Comparison of ENCODE assay signal across 16 cellular contexts in the genomic region with DNA sequence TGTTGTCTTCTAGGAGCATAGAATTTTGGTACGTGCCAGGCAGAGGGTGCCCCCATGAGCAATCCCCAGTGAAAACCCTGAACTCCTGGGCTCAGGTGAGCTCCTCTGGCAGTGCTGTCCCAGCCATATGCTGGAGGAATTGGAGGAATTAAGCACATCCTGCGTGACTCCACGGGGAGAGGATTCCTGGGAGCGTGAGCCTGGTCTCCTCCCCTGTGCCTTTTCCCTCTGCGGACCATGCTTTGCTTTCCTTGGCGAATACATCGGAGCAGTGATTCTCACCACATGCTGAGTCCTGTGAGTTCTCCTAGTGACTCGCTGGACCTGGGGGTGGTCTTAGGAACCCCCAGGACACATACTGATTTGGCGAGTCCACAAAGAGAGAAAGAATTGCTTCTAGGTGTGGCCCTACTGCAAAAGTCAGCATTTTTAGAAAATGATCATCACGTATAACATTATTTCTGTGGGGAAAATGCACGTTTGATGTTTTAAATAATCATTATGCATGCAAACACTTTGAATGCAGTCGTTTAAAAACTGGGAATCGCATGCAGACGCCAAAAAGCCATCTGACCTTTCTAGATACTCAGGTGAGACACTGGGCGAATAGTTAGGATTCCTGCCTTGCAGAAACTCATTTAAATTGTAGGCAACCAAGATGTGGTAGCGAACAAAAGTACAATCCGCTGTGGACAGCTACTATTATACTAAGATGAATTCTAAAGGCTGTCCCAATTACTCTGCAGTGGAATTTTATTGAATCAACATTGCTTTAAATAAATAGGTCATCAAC.
DNase-seq lines count a peak whose midpoint lies in the region; ATAC-seq and TF ChIP-seq lines count a peak whose summit lies in the region.
"Had no signal": no experiment of that assay in that cellular context is flagged by ENCODE, and none has a peak within 500 bp of the region (broad histone marks: within the 10 kb centered on the region; RNA-seq: fewer than 3 reads in every experiment).

No MANE protein-coding gene starts in this region.

- H3K79me2 ChIP-seq in GM23338 (replicated peaks; ENCODE audit: insufficient read depth), result no peaks in the 10 kb centered on the region

- H3K27me3 Mint-ChIP-seq in GM23338 (ENCODE audit: insufficient read depth, low read depth, poor library complexity) (no peaks in the 10 kb centered on the region), endodermal cell (ENCODE audit: insufficient read depth) (no peaks in the 10 kb centered on the region)
- no peaks in the 10 kb centered on the region for H3K27me3 Mint-ChIP-seq in stimulated activated naive CD8-positive, alpha-beta T cell treated with anti-CD3 and anti-CD28 coated beads, Interleukin-15, amount 100 ng/mL, for 72 hours

- H3K27ac ChIP-seq in GM23338 (ENCODE audit: low read depth) (peak overlapping the region; percentile 42; the same call in 1 of the 2 replicates), HUES64 (ENCODE audit: low read depth, low read length) (no peak overlapping the region), endodermal cell (ENCODE audit: low read depth, low read length) (no peak overlapping the region), upper lobe of right lung (no peak overlapping the region)
- H3K27ac ChIP-seq: BLaER1 had no signal

- no peaks in the 10 kb centered on the region for H3K9me2 ChIP-seq in GM23338 (ENCODE audit: insufficient read depth)

- intact Hi-C loops in lower leg skin (cut with DNase I; ENCODE audit: low total_unique reads) (no loop called here), upper lobe of right lung (cut with DNase I) (no loop called here)

- H3K4me1 Mint-ChIP-seq in GM23338 (no peaks in the 10 kb centered on the region), endodermal cell (peaks cover 19% of the 10 kb centered on the region)
- peaks cover 6% of the 10 kb centered on the region for H3K4me1 Mint-ChIP-seq in stimulated activated naive CD8-positive, alpha-beta T cell treated with anti-CD3 and anti-CD28 coated beads, Interleukin-15, amount 100 ng/mL, for 72 hours
- H3K4me1 Mint-ChIP-seq: CD14-positive monocyte; CD4-positive, alpha-beta memory T cell had no signal

- H4K20me1 ChIP-seq in GM23338 (replicated peaks; ENCODE audit: insufficient read depth), result no peaks in the 10 kb centered on the region
- H4K20me1 ChIP-seq: BLaER1 had no signal

- no peak overlapping the region for H3K27ac Mint-ChIP-seq in GM23338
- H3K27ac Mint-ChIP-seq in endodermal cell, result no peak overlapping the region
- no peak overlapping the region for H3K27ac Mint-ChIP-seq in stimulated activated naive CD8-positive, alpha-beta T cell treated with anti-CD3 and anti-CD28 coated beads, Interleukin-15, amount 100 ng/mL, for 72 hours
- H3K27ac Mint-ChIP-seq: CD14-positive monocyte; CD4-positive, alpha-beta memory T cell; HFFc6 had no signal

- no peak for TF ChIP-seq POLR2A in lower leg skin (IDR thresholded peaks at IDR 0.05)

- H3K27me3 ChIP-seq in GM23338 (ENCODE audit: insufficient read depth) (no peaks in the 10 kb centered on the region), HUES64 (ENCODE audit: insufficient read depth, low read length) (no peaks in the 10 kb centered on the region), endodermal cell (ENCODE audit: control insufficient read depth, insufficient read depth, low read length, poor library complexity, severe bottlenecking) (no peaks in the 10 kb centered on the region), upper lobe of right lung (no peaks in the 10 kb centered on the region)
- H3K27me3 ChIP-seq: BLaER1 had no signal

- H3F3A ChIP-seq in GM23338 (replicated peaks; ENCODE audit: low read depth), result no peaks in the 10 kb centered on the region

- WGBS in HUES64, result 55% methylated on average over 17 of the region's 17 CpGs
- WGBS in endodermal cell (ENCODE audit: insufficient coverage in 1 of 2, insufficient read length in 1 of 2), 2 experiments, result 68 to 70% methylated on average over 13 to 17 of the region's 17 CpGs
- WGBS in lower leg skin, 2 donors, result 47 to 59% methylated on average over 17 of the region's 17 CpGs

- peak overlapping the region; percentile 4; the same call in 1 of the 2 replicates for H3K9ac ChIP-seq in HUES64 (ENCODE audit: low read depth, low read length)
- H3K9ac ChIP-seq in endodermal cell (ENCODE audit: extremely low read depth, low read length, poor library complexity, severe bottlenecking), result no peak overlapping the region
- H3K9ac ChIP-seq: BLaER1 had no signal

- TF ChIP-seq CTCF in GM23338 (conservative IDR thresholded peaks at IDR 0.05; ENCODE audit: low read depth in 2 of 2), result no peak
- TF ChIP-seq CTCF in endodermal cell (conservative IDR thresholded peaks at IDR 0.05), result no peak
- TF ChIP-seq CTCF in lower leg skin (IDR thresholded peaks at IDR 0.05), result no peak
- TF ChIP-seq CTCF in foreskin fibroblast (IDR thresholded peaks at IDR 0.05; ENCODE audit: low read depth, low read length), result no peak
- no peak for TF ChIP-seq CTCF in upper lobe of right lung (IDR thresholded peaks at IDR 0.05)

- H3K4me3 Mint-ChIP-seq in GM23338, result no peak overlapping the region
- no peak overlapping the region for H3K4me3 Mint-ChIP-seq in endodermal cell
- no peak overlapping the region for H3K4me3 Mint-ChIP-seq in stimulated activated naive CD8-positive, alpha-beta T cell treated with anti-CD3 and anti-CD28 coated beads, Interleukin-15, amount 100 ng/mL, for 72 hours
- H3K4me3 Mint-ChIP-seq: CD14-positive monocyte; CD4-positive, alpha-beta memory T cell; HFFc6 had no signal

- ATAC-seq in GM23338, result no peak
- no peak for ATAC-seq in stimulated activated naive CD8-positive, alpha-beta T cell treated with anti-CD3 and anti-CD28 coated beads, Interleukin-15, amount 100 ng/mL, for 72 hours
- no peak for ATAC-seq in upper lobe of right lung
- ATAC-seq: HCT116 had no signal

- H3K4me3 ChIP-seq in GM23338 (no peak overlapping the region; the same call in 1 of the 2 replicates), HUES64 (ENCODE audit: low read length) (no peak overlapping the region), endodermal cell (ENCODE audit: low read length) (no peak overlapping the region), lower leg skin (ENCODE audit: low read depth, poor library complexity, severe bottlenecking) (no peak overlapping the region), foreskin fibroblast (ENCODE audit: low read depth in 1 of 2, low read length in 2 of 2) (no peak overlapping the region), upper lobe of right lung (no peak overlapping the region)
- H3K4me3 ChIP-seq: BLaER1 had no signal

- H3K9me3 ChIP-seq in HUES64 (ENCODE audit: insufficient read depth, low read depth, low read length), result no peaks in the 10 kb centered on the region
- H3K9me3 ChIP-seq in endodermal cell (ENCODE audit: control insufficient read depth, low read length), result no peaks in the 10 kb centered on the region
- no peaks in the 10 kb centered on the region for H3K9me3 ChIP-seq in upper lobe of right lung
- H3K9me3 ChIP-seq: BLaER1 had no signal

- H3K36me3 ChIP-seq in GM23338 (ENCODE audit: insufficient read depth), result no peaks in the 10 kb centered on the region; the same call in 1 of the 2 replicates
- H3K36me3 ChIP-seq in HUES64 (ENCODE audit: insufficient read depth, low read length), result no peaks in the 10 kb centered on the region
- H3K36me3 ChIP-seq in endodermal cell (ENCODE audit: control insufficient read depth, insufficient read depth, low read length), result no peaks in the 10 kb centered on the region
- H3K36me3 ChIP-seq in upper lobe of right lung, result no peaks in the 10 kb centered on the region
- H3K36me3 ChIP-seq: BLaER1 had no signal

- peak overlapping the region; percentile 56; the same call in 1 of the 2 replicates for H3K4me2 ChIP-seq in GM23338
- H3K4me2 ChIP-seq: BLaER1 had no signal

- H3K36me3 Mint-ChIP-seq in GM23338 (ENCODE audit: low read depth), result peaks cover 46% of the 10 kb centered on the region
- H3K36me3 Mint-ChIP-seq in endodermal cell (ENCODE audit: low read depth), result no peaks in the 10 kb centered on the region
- H3K36me3 Mint-ChIP-seq: CD14-positive monocyte; CD4-positive, alpha-beta memory T cell had no signal

- H2AFZ ChIP-seq in GM23338, result no peak overlapping the region

- peak; percentile 51 for DNase-seq in GM23338 (ENCODE audit: low spot score)
- DNase-seq in endodermal cell, result peak; percentile 85
- peak; percentile 63 for DNase-seq in islet precursor cell
- no peak for DNase-seq in stimulated activated naive CD8-positive, alpha-beta T cell treated with anti-CD3 and anti-CD28 coated beads, Interleukin-15, amount 100 ng/mL, for 72 hours
- DNase-seq in lower leg skin (ENCODE audit: low spot score in 2 of 2), result no peak
- no peak for DNase-seq in foreskin fibroblast
- no peak for DNase-seq in upper lobe of right lung
- DNase-seq: 8988T; CD4-positive, alpha-beta memory T cell; DMS153; GF-D8; HFFc6 had no signal

- H3K4me1 ChIP-seq in GM23338 (ENCODE audit: insufficient read depth), result no peaks in the 10 kb centered on the region
- H3K4me1 ChIP-seq in HUES64 (ENCODE audit: insufficient read depth, low read length), result peaks cover 25% of the 10 kb centered on the region
- no peaks in the 10 kb centered on the region for H3K4me1 ChIP-seq in endodermal cell (ENCODE audit: control insufficient read depth, insufficient read depth, low read length)
- H3K4me1 ChIP-seq in upper lobe of right lung, result no peaks in the 10 kb centered on the region
- H3K4me1 ChIP-seq: BLaER1 had no signal

- H3K9me3 Mint-ChIP-seq in GM23338 (peaks cover 98% of the 10 kb centered on the region), endodermal cell (no peaks in the 10 kb centered on the region)
- peaks cover 5 to 7% of the 10 kb centered on the region in 2 donors for H3K9me3 Mint-ChIP-seq in stimulated activated naive CD8-positive, alpha-beta T cell treated with anti-CD3 and anti-CD28 coated beads, Interleukin-15, amount 100 ng/mL, for 72 hours

TF ChIP-seq in GM23338, 12 proteins besides CTCF, POLR2A, EP300 and RAD21 (continues in another document):
- TF ChIP-seq NANOG (IDR thresholded peaks at IDR 0.05; ENCODE audit: borderline replicate concordance) (no peak), JUNB (IDR thresholded peaks at IDR 0.05; ENCODE audit: unreplicated experiment) (no peak), CREB1 (CRISPR knock-in tag; IDR thresholded peaks at IDR 0.05; ENCODE audit: low read depth) (no peak), ZNF331 (CRISPR knock-in tag; IDR thresholded peaks at IDR 0.05; ENCODE audit: low read depth) (no peak)
- TF ChIP-seq, protein P1, sequence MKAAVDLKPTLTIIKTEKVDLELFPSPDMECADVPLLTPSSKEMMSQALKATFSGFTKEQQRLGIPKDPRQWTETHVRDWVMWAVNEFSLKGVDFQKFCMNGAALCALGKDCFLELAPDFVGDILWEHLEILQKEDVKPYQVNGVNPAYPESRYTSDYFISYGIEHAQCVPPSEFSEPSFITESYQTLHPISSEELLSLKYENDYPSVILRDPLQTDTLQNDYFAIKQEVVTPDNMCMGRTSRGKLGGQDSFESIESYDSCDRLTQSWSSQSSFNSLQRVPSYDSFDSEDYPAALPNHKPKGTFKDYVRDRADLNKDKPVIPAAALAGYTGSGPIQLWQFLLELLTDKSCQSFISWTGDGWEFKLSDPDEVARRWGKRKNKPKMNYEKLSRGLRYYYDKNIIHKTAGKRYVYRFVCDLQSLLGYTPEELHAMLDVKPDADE (IDR thresholded peaks at IDR 0.05), result no peak

Comparison
In these comparisons a context has a peak if more than half of its experiments do, and no peak if none do; other contexts are left out.
1. DNase-seq: peak in GM23338 (single experiment), endodermal cell (single experiment) and islet precursor cell (single experiment); none in stimulated activated naive CD8-positive, alpha-beta T cell treated with anti-CD3 and anti-CD28 coated beads, Interleukin-15, amount 100 ng/mL, for 72 hours (0 of 2), lower leg skin (0 of 2), foreskin fibroblast (0 of 2) and upper lobe of right lung (single experiment).